In genomic region chr17:69103557-69104233, GRCh38 we compare ENCODE assay signal across 19 cellular contexts. TPM values are rescaled to one million over a fixed set of nuclear protein-coding genes. Genes with fewer than 3 reads are reported as not detected.
A peak's percentile ranks its signal among the peaks of the same experiment; 100 is the strongest.
DNase-seq lines count a peak whose midpoint lies in the region; ATAC-seq and TF ChIP-seq lines count a peak whose summit lies in the region.
"Had no signal": no experiment of that assay in that cellular context is flagged by ENCODE, and none has a peak within 500 bp of the region (broad histone marks: within the 10 kb centered on the region; RNA-seq: fewer than 3 reads in every experiment).

No MANE protein-coding gene starts in this region.

- H3K27me3 ChIP-seq in CD8-positive, alpha-beta memory T cell (ENCODE audit: insufficient read depth, low read length, poor library complexity, severe bottlenecking), result no peaks in the 10 kb centered on the region
- H3K27me3 ChIP-seq in Peyer's patch, result no peaks in the 10 kb centered on the region
- H3K27me3 ChIP-seq: SJSA1 had no signal

- no peaks in the 10 kb centered on the region for H3K9me3 ChIP-seq in CD8-positive, alpha-beta memory T cell (ENCODE audit: low read length)
- no peaks in the 10 kb centered on the region for H3K9me3 ChIP-seq in Peyer's patch
- H3K9me3 ChIP-seq: SJSA1 had no signal

- no peak for TF ChIP-seq CTCF in Peyer's patch (IDR thresholded peaks at IDR 0.05)

- no peaks in the 10 kb centered on the region for H3K9me3 Mint-ChIP-seq in CD8-positive, alpha-beta memory T cell
- H3K9me3 Mint-ChIP-seq: CD4-positive, CD25-positive, alpha-beta regulatory T cell; GM23338 had no signal

- no peak for ATAC-seq in GM18498 (IDR thresholded peaks at IDR 0.05; ENCODE audit: unreplicated experiment)
- ATAC-seq: GM12878, GM23338, HCT116 had no signal

- no peaks in the 10 kb centered on the region for H3K4me1 ChIP-seq in CD8-positive, alpha-beta memory T cell (ENCODE audit: insufficient read depth, low read length)
- no peaks in the 10 kb centered on the region for H3K4me1 ChIP-seq in Peyer's patch
- H3K4me1 ChIP-seq: SJSA1 had no signal

- no peak overlapping the region for H3K4me3 ChIP-seq in CD8-positive, alpha-beta memory T cell (ENCODE audit: low read length)
- no peak overlapping the region for H3K4me3 ChIP-seq in Peyer's patch
- H3K4me3 ChIP-seq: GM12878, GM23338, SJSA1 had no signal

- no peaks in the 10 kb centered on the region for H3K4me1 Mint-ChIP-seq in CD8-positive, alpha-beta memory T cell
- H3K4me1 Mint-ChIP-seq: B cell; CD4-positive, CD25-positive, alpha-beta regulatory T cell; GM23338 had no signal

- peaks cover 2 to 3% of the 10 kb centered on the region in 2 donors for H3K27me3 Mint-ChIP-seq in CD8-positive, alpha-beta memory T cell
- H3K27me3 Mint-ChIP-seq: B cell; CD4-positive, CD25-positive, alpha-beta regulatory T cell had no signal

- TF ChIP-seq POLR2A in erythroblast (IDR thresholded peaks at IDR 0.05; ENCODE audit: low read length) (no peak), Peyer's patch (IDR thresholded peaks at IDR 0.05) (no peak)

- intact Hi-C loops in posterior vena cava (cut with DNase I), result no loop called here

- no peak overlapping the region for H3K27ac Mint-ChIP-seq in CD8-positive, alpha-beta memory T cell
- H3K27ac Mint-ChIP-seq: B cell; CD4-positive, CD25-positive, alpha-beta regulatory T cell; GM23338 had no signal

- H3K36me3 Mint-ChIP-seq in CD8-positive, alpha-beta memory T cell, result peaks cover 0 to 2% (median 0%) of the 10 kb centered on the region in 3 donors
- H3K36me3 Mint-ChIP-seq: CD4-positive, CD25-positive, alpha-beta regulatory T cell had no signal

- no peak overlapping the region for H3K4me3 Mint-ChIP-seq in CD8-positive, alpha-beta memory T cell
- H3K4me3 Mint-ChIP-seq: B cell; CD4-positive, CD25-positive, alpha-beta regulatory T cell; GM23338 had no signal

- CTCF ChIA-PET in CD8-positive, alpha-beta memory T cell (lab: Charles Lee), result no interaction called here

- H3K27ac ChIP-seq in CD8-positive, alpha-beta memory T cell (ENCODE audit: low read depth, low read length), result peak overlapping the region; percentile 43
- H3K27ac ChIP-seq in Peyer's patch, result no peak overlapping the region
- H3K27ac ChIP-seq: SJSA1 had no signal

- no peak for DNase-seq in CD8-positive, alpha-beta memory T cell
- DNase-seq in DMS153 treated with DMSO at 0.1 percent for 48 hours (lab: John Stamatoyannopoulos, UW; ENCODE audit: unreplicated experiment), result peak; percentile 50
- DNase-seq in OCI-M2 (lab: John Stamatoyannopoulos, UW; ENCODE audit: unreplicated experiment), result peak; percentile 48
- DNase-seq in erythroblast (lab: John Stamatoyannopoulos, UW), result peak; percentile 54 to 72
- DNase-seq in Peyer's patch, result no peak
- no peak for DNase-seq in posterior vena cava (ENCODE audit: low spot score)
- DNase-seq in LoVo (ENCODE audit: low spot score), result no peak
- DNase-seq: CD4-positive, CD25-positive, alpha-beta regulatory T cell; DMS79 treated with DMSO at 0.1 percent for 48 hours; KG1; NCI-H1048; NCI-H1694 treated with DMSO at 0.1 percent for 48 hours had no signal

- H3K36me3 ChIP-seq in CD8-positive, alpha-beta memory T cell (ENCODE audit: insufficient read depth, low read length), result no peaks in the 10 kb centered on the region
- no peaks in the 10 kb centered on the region for H3K36me3 ChIP-seq in Peyer's patch
- H3K36me3 ChIP-seq: SJSA1 had no signal

- POLR2A ChIA-PET in CD8-positive, alpha-beta memory T cell (lab: Charles Lee), result no interaction called here

RNA-seq across cellular contexts. Expression of gene ABCA6, which starts 38.0 kb away (rescaled TPM):
- total RNA-seq in CD8-positive, alpha-beta memory T cell, result under 1 TPM; 0.16 to 0.20 TPM
- polyA plus RNA-seq in CD8-positive, alpha-beta memory T cell, result not detected
- total RNA-seq in Peyer's patch (10 to 100 TPM; 23.8 to 59.4 (median 41.1) TPM), posterior vena cava (10 to 100 TPM; 49.4 to 58.6 TPM)
- total RNA-seq: GM23338, M059J, SJSA1 had no signal
- polyA plus RNA-seq: CD4-positive, CD25-positive, alpha-beta regulatory T cell; GM23338 had no signal

RNA-seq across cellular contexts. Expression of gene ABCA9, which starts 43.0 kb away (rescaled TPM):
- total RNA-seq in CD8-positive, alpha-beta memory T cell, result not detected
- not detected for polyA plus RNA-seq in CD8-positive, alpha-beta memory T cell
- total RNA-seq in Peyer's patch (10 to 100 TPM in 3 of 4 donors, 1 to 10 TPM in 1; 8.6 to 35.9 (median 20.6) TPM), posterior vena cava (10 to 100 TPM; 33.6 to 36.6 TPM)
- total RNA-seq: CD4-positive, CD25-positive, alpha-beta regulatory T cell; GM23338; M059J; SJSA1 had no signal
- polyA plus RNA-seq: CD4-positive, CD25-positive, alpha-beta regulatory T cell; GM23338 had no signal

Comparison
In these comparisons a context has a peak if more than half of its experiments do, and no peak if none do; other contexts are left out.
1. DNase-seq: peak in DMS153 treated with DMSO at 0.1 percent for 48 hours (single experiment), OCI-M2 (single experiment) and erythroblast (2 of 2); none in CD8-positive, alpha-beta memory T cell (0 of 5), Peyer's patch (0 of 3), posterior vena cava (single experiment) and LoVo (single experiment).
2. RNA of gene ABCA6, which starts 38.0 kb away (total RNA-seq): 49.4 to 58.6 TPM in posterior vena cava and 23.8 to 59.4 TPM in Peyer's patch; 0.16 to 0.20 TPM in CD8-positive, alpha-beta memory T cell; every median in the first group is over 10 times any median in the second.
3. RNA of gene ABCA9, which starts 43.0 kb away (total RNA-seq): 33.6 to 36.6 TPM in posterior vena cava and 8.6 to 35.9 TPM in Peyer's patch; not detected in CD8-positive, alpha-beta memory T cell; every median in the first group is over 4 times any median in the second.